Comparison of ENCODE assay signal across 8 cellular contexts in genomic region chr2:26785431-26786206, GRCh38. TPM values are rescaled to one million over a fixed set of nuclear protein-coding genes. Genes with fewer than 3 reads are reported as not detected.
DNase-seq lines count a peak whose midpoint lies in the region; ATAC-seq and TF ChIP-seq lines count a peak whose summit lies in the region.

Gene CENPA, plus strand, starts transcription at chr2:26786056. Its CDS starts 141 bp downstream, at chr2:26786197.

- H3K4me3 ChIP-seq in LNCaP clone FGC (ENCODE audit: low read depth, low read length) = peak within 1 kb of the TSS; percentile 68
- peak within 1 kb of the TSS; percentile 81 for H3K4me3 ChIP-seq in fibroblast of mammary gland (ENCODE audit: control insufficient read depth, low read depth, low read length)

- DNase-seq in EH (ENCODE audit: low read depth) = peak; percentile 100
- peak; percentile 81 for DNase-seq in GOT3 (lab: John Stamatoyannopoulos, UW)
- DNase-seq in LNCaP clone FGC (ENCODE audit: low read depth) = peak; percentile 98
- peak; percentile 100 for DNase-seq in RWPE1 (ENCODE audit: low spot score)
- peak; percentile 100 for DNase-seq in fibroblast of mammary gland (ENCODE audit: low read depth)
- peak; percentile 89 to 98 (median 94) for DNase-seq in naive thymus-derived CD8-positive, alpha-beta T cell
- peak; percentile 87 to 98 (median 94) for DNase-seq in stimulated activated naive CD4-positive, alpha-beta T cell (lab: John Stamatoyannopoulos, UW)

- no peaks in the 10 kb centered on the region for H3K9me3 Mint-ChIP-seq in activated T-helper 17 cell treated with anti-CD3 and anti-CD28 coated beads, Interleukin-2, amount 50 U/mL, for 72 hours
- no peaks in the 10 kb centered on the region for H3K9me3 Mint-ChIP-seq in naive thymus-derived CD8-positive, alpha-beta T cell

- peaks cover 8% of the 10 kb centered on the region for H3K27me3 Mint-ChIP-seq in activated T-helper 17 cell treated with anti-CD3 and anti-CD28 coated beads, Interleukin-2, amount 50 U/mL, for 72 hours
- H3K27me3 Mint-ChIP-seq in naive thymus-derived CD8-positive, alpha-beta T cell = peaks cover 6 to 26% (median 21%) of the 10 kb centered on the region in 5 donors

- H3K36me3 Mint-ChIP-seq in activated T-helper 17 cell treated with anti-CD3 and anti-CD28 coated beads, Interleukin-2, amount 50 U/mL, for 72 hours (ENCODE audit: low read depth) = peaks cover 12% of the 10 kb centered on the region
- peaks cover 0 to 6% (median 4%) of the 10 kb centered on the region in 3 donors for H3K36me3 Mint-ChIP-seq in naive thymus-derived CD8-positive, alpha-beta T cell

- peak within 1 kb of the TSS; percentile 79 for H3K27ac ChIP-seq in RWPE1

- peak; percentile 100 for ATAC-seq in activated T-helper 17 cell treated with anti-CD3 and anti-CD28 coated beads, Interleukin-2, amount 50 U/mL, for 72 hours (replicated peaks)
- peak; percentile 98 to 99 for ATAC-seq in naive thymus-derived CD8-positive, alpha-beta T cell

- H3K4me3 Mint-ChIP-seq in activated T-helper 17 cell treated with anti-CD3 and anti-CD28 coated beads, Interleukin-2, amount 50 U/mL, for 72 hours = peak within 1 kb of the TSS; percentile 88
- H3K4me3 Mint-ChIP-seq in naive thymus-derived CD8-positive, alpha-beta T cell = peak within 1 kb of the TSS; percentile 79 to 92 (median 89)

- TF ChIP-seq CTCF in LNCaP clone FGC (IDR thresholded peaks at IDR 0.05; ENCODE audit: control insufficient read depth, extremely low read depth, insufficient read depth) = no peak
- TF ChIP-seq CTCF in RWPE1 (conservative IDR thresholded peaks at IDR 0.05; ENCODE audit: low read depth) = no peak
- TF ChIP-seq CTCF in fibroblast of mammary gland (conservative IDR thresholded peaks at IDR 0.05; ENCODE audit: control insufficient read depth, insufficient read depth, low read depth, low read length) = peak; percentile 3

- CTCF ChIA-PET in RWPE1 (lab: Yijun Ruan, JAX) = interaction anchor here (0.7 kb wide), 1 partner anchor 1474 kb away, joined by 4 read pairs; no protein-coding TSS in a partner anchor

- peaks cover 9% of the 10 kb centered on the region for H3K4me1 Mint-ChIP-seq in activated T-helper 17 cell treated with anti-CD3 and anti-CD28 coated beads, Interleukin-2, amount 50 U/mL, for 72 hours
- peaks cover 5 to 11% (median 8%) of the 10 kb centered on the region in 4 donors for H3K4me1 Mint-ChIP-seq in naive thymus-derived CD8-positive, alpha-beta T cell

- POLR2A ChIA-PET in RWPE1 (lab: Yijun Ruan, JAX; ENCODE audit: low non-redundant PET) = no interaction called here
- POLR2A ChIA-PET in naive thymus-derived CD8-positive, alpha-beta T cell (lab: Charles Lee) = interaction anchor here (0.6 to 1.0 kb wide), 3 partner anchors 13 to 814 kb away, joined by 4 to 9 read pairs (median 5); no protein-coding TSS in a partner anchor

- H3K27ac Mint-ChIP-seq in activated T-helper 17 cell treated with anti-CD3 and anti-CD28 coated beads, Interleukin-2, amount 50 U/mL, for 72 hours = peak within 1 kb of the TSS; percentile 83
- H3K27ac Mint-ChIP-seq in naive thymus-derived CD8-positive, alpha-beta T cell = peak within 1 kb of the TSS; percentile 81 to 97 (median 93)

RNA-seq across cellular contexts. Expression of gene CENPA, which starts in this region (rescaled TPM):
- total RNA-seq in activated T-helper 17 cell treated with anti-CD3 and anti-CD28 coated beads, Interleukin-2, amount 50 U/mL, for 72 hours = 10 to 100 TPM; 24.3 to 36.1 TPM
- under 1 TPM in 1 of 2 experiments, not detected in 1; 0.44 TPM for total RNA-seq in naive thymus-derived CD8-positive, alpha-beta T cell
- under 1 TPM in 1 of 3 donors, not detected in 2; 0.27 TPM for polyA plus RNA-seq in naive thymus-derived CD8-positive, alpha-beta T cell

Comparison
In these comparisons a context has a peak if more than half of its experiments do, and no peak if none do; other contexts are left out.
1. Peak in every context shown above with its lines: DNase-seq, ATAC-seq, H3K4me3 ChIP-seq and H3K27ac ChIP-seq.
2. RNA of gene CENPA (total RNA-seq): 24.3 to 36.1 TPM in activated T-helper 17 cell treated with anti-CD3 and anti-CD28 coated beads, Interleukin-2, amount 50 U/mL, for 72 hours; 0.44 TPM in naive thymus-derived CD8-positive, alpha-beta T cell; every median in the first group is over 10 times any median in the second.
3. Peak in DNase-seq and ATAC-seq in naive thymus-derived CD8-positive, alpha-beta T cell; RNA of the gene not detected or under 1 TPM.